In the genomic region with DNA sequence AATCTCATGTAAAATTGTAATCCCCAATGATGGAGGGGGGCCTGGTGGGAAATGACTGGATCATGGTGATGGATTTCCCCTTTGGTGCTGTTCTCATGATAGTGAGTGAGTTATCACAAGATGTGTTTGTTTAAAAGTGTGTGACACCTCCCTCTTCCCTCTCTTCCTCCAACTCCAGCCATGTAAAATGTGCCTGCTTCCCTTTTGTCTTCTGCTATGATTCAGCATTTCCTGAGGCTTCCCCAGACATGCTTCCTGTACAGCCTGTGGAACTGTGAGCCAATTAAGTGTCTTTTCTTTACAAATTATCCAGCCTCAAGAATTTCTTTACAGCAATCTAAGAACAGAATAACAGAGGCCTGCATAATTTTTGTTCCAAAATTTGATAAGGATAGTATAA, we compare ENCODE assay signal across 1 cellular context.
TF ChIP-seq lines count a peak whose summit lies in the region.

No MANE protein-coding gene starts in this region.

TF ChIP-seq in K562, 482 proteins besides CTCF, POLR2A, EP300 and RAD21 (continued from another document):
- TF ChIP-seq, protein P1, sequence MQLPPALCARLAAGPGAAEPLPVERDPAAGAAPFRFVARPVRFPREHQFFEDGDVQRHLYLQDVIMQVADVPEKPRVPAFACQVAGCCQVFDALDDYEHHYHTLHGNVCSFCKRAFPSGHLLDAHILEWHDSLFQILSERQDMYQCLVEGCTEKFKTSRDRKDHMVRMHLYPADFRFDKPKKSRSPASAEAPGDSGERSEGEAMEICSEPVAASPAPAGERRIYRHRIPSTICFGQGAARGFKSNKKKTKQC (CRISPR knock-in tag; IDR thresholded peaks at IDR 0.05), result no peak
- TF ChIP-seq NBN (IDR thresholded peaks at IDR 0.05; ENCODE audit: low read depth) (no peak), ETV6 (IDR thresholded peaks at IDR 0.05; ENCODE audit: borderline replicate concordance in 1 of 2, low read depth in 2 of 2, low read length in 1 of 2) (peak; percentile 65 to 76; a peak in 2 of 4 replicates), ETV6 (CRISPR knock-in tag; IDR thresholded peaks at IDR 0.05; ENCODE audit: borderline replicate concordance) (no peak), ETV5 (CRISPR knock-in tag; IDR thresholded peaks at IDR 0.05; ENCODE audit: low read depth) (no peak), C11orf30 (IDR thresholded peaks at IDR 0.05; ENCODE audit: low read depth) (peak; percentile 91), ARID1B (IDR thresholded peaks at IDR 0.05) (peak; percentile 50; the same call in 1 of the 2 replicates), RBBP5 (IDR thresholded peaks at IDR 0.05; ENCODE audit: borderline replicate concordance, insufficient read depth, low read length, poor library complexity, severe bottlenecking) (no peak), ZFP36 (IDR thresholded peaks at IDR 0.05; ENCODE audit: low read depth, low read length, partially characterized antibody) (peak; percentile 31), DPF2 (IDR thresholded peaks at IDR 0.05) (peak; percentile 34; the same call in 1 of the 2 replicates), SMARCA4 (IDR thresholded peaks at IDR 0.05) (peak; percentile 55), ZNF431 (CRISPR knock-in tag; IDR thresholded peaks at IDR 0.05) (peak; percentile 84), CEBPB (tag; IDR thresholded peaks at IDR 0.05) (no peak), EP400 (IDR thresholded peaks at IDR 0.05) (peak; percentile 50; the same call in 1 of the 2 replicates), ZNF282 (CRISPR knock-in tag; IDR thresholded peaks at IDR 0.05) (no peak), CTBP1 (IDR thresholded peaks at IDR 0.05; ENCODE audit: borderline replicate concordance) (peak; percentile 24; the same call in 1 of the 2 replicates), CC2D1A (IDR thresholded peaks at IDR 0.05) (peak; percentile 54; the same call in 1 of the 2 replicates), ZNF165 (CRISPR knock-in tag; IDR thresholded peaks at IDR 0.05; ENCODE audit: borderline replicate concordance) (no peak), ZEB2 (IDR thresholded peaks at IDR 0.05) (0 out of 2 replicates have a peak, but pooled peaks have one; percentile 33), NCOA6 (IDR thresholded peaks at IDR 0.05) (no peak), TRIM24 (IDR thresholded peaks at IDR 0.05) (peak; percentile 75 to 78), FOXM1 (IDR thresholded peaks at IDR 0.05; ENCODE audit: low read depth) (peak; percentile 46; the same call in 1 of the 2 replicates), FOXM1 (CRISPR knock-in tag; IDR thresholded peaks at IDR 0.05; ENCODE audit: low read depth) (no peak), MAFG (tag; conservative IDR thresholded peaks at IDR 0.05) (peak; percentile 65)
- TF ChIP-seq, protein P2, sequence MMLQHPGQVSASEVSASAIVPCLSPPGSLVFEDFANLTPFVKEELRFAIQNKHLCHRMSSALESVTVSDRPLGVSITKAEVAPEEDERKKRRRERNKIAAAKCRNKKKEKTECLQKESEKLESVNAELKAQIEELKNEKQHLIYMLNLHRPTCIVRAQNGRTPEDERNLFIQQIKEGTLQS (IDR thresholded peaks at IDR 0.05), result no peak
- TF ChIP-seq, protein P2 (CRISPR knock-in tag; conservative IDR thresholded peaks at IDR 0.05), result no peak
